1 cellular context compared by ENCODE assay signal in the genomic region with DNA sequence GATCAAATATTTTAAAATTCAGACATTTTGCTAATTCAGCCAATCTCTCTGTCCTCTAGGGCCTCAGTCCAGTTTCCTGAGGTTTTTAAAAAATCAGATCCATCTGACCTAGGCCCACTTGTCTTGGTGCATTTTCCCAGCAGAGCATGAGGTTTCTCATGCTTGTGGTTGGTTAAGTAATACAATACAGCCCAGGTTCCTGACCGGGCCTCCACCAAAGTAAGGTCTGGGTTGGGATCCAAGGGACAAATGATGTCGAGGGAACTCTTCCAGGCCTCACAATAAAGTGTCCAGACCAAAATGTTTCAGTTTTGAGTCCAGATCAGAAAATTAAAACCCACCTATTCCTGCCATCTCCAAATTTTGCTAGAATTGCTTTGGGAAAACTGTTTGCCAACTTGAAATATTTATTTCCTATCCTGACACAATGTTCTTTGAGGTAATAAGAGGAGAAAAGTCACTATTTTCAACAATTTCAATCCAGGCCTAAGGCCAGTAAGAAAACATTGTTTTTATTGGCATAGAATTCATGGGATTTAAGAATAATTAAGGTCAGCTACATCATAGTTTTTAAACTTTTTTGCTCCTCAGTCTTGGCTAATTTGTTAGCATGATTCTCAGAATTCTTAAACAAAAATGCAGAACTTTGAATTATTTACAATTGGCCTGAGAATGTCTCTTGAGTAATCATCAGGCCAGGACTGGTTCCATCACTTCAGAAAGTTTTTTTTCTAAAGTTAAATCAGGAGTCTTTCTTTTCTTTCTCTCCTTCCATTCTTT.
TF ChIP-seq lines count a peak whose summit lies in the region.

No MANE protein-coding gene starts in this region.

TF ChIP-seq in HepG2, 621 proteins besides CTCF, POLR2A, EP300 and RAD21 (continued from another document):
- TF ChIP-seq, protein P1, sequence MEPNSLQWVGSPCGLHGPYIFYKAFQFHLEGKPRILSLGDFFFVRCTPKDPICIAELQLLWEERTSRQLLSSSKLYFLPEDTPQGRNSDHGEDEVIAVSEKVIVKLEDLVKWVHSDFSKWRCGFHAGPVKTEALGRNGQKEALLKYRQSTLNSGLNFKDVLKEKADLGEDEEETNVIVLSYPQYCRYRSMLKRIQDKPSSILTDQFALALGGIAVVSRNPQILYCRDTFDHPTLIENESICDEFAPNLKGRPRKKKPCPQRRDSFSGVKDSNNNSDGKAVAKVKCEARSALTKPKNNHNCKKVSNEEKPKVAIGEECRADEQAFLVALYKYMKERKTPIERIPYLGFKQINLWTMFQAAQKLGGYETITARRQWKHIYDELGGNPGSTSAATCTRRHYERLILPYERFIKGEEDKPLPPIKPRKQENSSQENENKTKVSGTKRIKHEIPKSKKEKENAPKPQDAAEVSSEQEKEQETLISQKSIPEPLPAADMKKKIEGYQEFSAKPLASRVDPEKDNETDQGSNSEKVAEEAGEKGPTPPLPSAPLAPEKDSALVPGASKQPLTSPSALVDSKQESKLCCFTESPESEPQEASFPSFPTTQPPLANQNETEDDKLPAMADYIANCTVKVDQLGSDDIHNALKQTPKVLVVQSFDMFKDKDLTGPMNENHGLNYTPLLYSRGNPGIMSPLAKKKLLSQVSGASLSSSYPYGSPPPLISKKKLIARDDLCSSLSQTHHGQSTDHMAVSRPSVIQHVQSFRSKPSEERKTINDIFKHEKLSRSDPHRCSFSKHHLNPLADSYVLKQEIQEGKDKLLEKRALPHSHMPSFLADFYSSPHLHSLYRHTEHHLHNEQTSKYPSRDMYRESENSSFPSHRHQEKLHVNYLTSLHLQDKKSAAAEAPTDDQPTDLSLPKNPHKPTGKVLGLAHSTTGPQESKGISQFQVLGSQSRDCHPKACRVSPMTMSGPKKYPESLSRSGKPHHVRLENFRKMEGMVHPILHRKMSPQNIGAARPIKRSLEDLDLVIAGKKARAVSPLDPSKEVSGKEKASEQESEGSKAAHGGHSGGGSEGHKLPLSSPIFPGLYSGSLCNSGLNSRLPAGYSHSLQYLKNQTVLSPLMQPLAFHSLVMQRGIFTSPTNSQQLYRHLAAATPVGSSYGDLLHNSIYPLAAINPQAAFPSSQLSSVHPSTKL (CRISPR knock-in tag; IDR thresholded peaks at IDR 0.05) = no peak
- TF ChIP-seq MED1 (CRISPR knock-in tag; IDR thresholded peaks at IDR 0.05) = no peak
- TF ChIP-seq SIX1 (CRISPR knock-in tag; IDR thresholded peaks at IDR 0.05; ENCODE audit: borderline replicate concordance) = no peak
- TF ChIP-seq, protein P2, sequence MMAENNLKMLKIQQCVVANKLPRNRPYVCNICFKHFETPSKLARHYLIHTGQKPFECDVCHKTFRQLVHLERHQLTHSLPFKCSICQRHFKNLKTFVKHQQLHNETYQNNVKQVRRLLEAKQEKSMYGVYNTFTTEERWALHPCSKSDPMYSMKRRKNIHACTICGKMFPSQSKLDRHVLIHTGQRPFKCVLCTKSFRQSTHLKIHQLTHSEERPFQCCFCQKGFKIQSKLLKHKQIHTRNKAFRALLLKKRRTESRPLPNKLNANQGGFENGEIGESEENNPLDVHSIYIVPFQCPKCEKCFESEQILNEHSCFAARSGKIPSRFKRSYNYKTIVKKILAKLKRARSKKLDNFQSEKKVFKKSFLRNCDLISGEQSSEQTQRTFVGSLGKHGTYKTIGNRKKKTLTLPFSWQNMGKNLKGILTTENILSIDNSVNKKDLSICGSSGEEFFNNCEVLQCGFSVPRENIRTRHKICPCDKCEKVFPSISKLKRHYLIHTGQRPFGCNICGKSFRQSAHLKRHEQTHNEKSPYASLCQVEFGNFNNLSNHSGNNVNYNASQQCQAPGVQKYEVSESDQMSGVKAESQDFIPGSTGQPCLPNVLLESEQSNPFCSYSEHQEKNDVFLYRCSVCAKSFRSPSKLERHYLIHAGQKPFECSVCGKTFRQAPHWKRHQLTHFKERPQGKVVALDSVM (CRISPR knock-in tag; IDR thresholded peaks at IDR 0.05) = no peak
- no peak for TF ChIP-seq ZNF253 (CRISPR knock-in tag; IDR thresholded peaks at IDR 0.05; ENCODE audit: borderline replicate concordance)
- TF ChIP-seq, protein P3, sequence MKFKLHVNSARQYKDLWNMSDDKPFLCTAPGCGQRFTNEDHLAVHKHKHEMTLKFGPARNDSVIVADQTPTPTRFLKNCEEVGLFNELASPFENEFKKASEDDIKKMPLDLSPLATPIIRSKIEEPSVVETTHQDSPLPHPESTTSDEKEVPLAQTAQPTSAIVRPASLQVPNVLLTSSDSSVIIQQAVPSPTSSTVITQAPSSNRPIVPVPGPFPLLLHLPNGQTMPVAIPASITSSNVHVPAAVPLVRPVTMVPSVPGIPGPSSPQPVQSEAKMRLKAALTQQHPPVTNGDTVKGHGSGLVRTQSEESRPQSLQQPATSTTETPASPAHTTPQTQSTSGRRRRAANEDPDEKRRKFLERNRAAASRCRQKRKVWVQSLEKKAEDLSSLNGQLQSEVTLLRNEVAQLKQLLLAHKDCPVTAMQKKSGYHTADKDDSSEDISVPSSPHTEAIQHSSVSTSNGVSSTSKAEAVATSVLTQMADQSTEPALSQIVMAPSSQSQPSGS (CRISPR knock-in tag; IDR thresholded peaks at IDR 0.05) = no peak
- TF ChIP-seq, protein P4, sequence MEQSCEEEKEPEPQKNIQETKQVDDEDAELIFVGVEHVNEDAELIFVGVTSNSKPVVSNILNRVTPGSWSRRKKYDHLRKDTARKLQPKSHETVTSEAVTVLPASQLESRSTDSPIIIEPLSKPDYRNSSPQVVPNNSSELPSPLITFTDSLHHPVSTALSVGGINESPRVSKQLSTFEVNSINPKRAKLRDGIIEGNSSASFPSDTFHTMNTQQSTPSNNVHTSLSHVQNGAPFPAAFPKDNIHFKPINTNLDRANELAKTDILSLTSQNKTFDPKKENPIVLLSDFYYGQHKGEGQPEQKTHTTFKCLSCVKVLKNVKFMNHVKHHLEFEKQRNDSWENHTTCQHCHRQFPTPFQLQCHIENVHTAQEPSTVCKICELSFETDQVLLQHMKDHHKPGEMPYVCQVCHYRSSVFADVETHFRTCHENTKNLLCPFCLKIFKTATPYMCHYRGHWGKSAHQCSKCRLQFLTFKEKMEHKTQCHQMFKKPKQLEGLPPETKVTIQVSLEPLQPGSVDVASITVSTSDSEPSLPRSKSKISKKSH (CRISPR knock-in tag; IDR thresholded peaks at IDR 0.05; ENCODE audit: borderline replicate concordance) = no peak
- TF ChIP-seq TEAD3 (CRISPR knock-in tag; optimal IDR thresholded peaks at IDR 0.05; ENCODE audit: borderline replicate concordance) = no peak
